ENCODE assay signal across 1 cellular context in the genomic region with DNA sequence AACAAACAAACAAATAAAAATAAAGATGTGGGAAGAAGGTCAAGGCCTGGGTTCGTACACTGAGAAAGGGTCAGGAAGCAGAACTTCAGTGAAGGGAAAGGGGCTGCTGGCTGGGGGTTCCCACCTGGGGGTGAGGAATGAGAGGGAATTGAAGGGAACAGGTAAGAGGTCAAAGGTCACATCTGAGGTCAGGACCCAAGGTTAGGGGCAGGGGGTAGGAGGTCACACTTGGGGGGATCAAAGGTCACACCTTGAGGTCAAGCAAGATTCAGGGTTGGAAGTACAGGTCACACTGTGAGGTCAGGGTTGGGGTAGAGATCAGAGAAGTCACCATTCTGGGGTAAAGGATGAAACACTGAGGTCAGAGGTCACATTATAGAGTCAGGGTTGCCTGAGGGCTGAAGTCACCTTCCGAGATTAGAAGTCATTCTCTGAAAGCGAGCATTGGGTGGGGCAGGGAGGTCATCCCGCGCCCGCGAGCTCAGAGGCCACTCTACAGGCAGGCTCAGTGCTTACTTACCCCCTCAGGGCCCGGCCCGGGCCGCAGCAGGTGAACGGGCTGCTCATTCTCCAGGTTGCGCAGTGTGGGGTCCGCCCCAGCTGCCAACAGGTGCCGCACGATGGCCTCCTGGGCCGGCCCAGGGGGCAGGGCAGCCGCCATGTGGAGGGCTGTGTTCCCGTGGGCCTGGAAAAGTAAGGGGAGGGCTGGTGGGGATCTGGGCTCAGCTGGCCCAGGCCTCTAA.
TF ChIP-seq lines count a peak whose summit lies in the region.

No MANE protein-coding gene starts in this region.

TF ChIP-seq in HCT116, 20 proteins besides CTCF, POLR2A, EP300 and RAD21:
- TF ChIP-seq FOSL1 (IDR thresholded peaks at IDR 0.05; ENCODE audit: low read depth) (no peak), CBX3 (IDR thresholded peaks at IDR 0.05; ENCODE audit: low read depth) (no peak), ELF1 (IDR thresholded peaks at IDR 0.05; ENCODE audit: borderline replicate concordance, low read depth) (no peak), JUND (IDR thresholded peaks at IDR 0.05) (no peak), ZFX (IDR thresholded peaks at IDR 0.05) (no peak), CEBPB (IDR thresholded peaks at IDR 0.05; ENCODE audit: low read depth) (no peak), ZNF274 (IDR thresholded peaks at IDR 0.05; ENCODE audit: low read depth, low read length) (no peak), EZH2 (IDR thresholded peaks at IDR 0.05) (no peak)
- TF ChIP-seq, protein P1, sequence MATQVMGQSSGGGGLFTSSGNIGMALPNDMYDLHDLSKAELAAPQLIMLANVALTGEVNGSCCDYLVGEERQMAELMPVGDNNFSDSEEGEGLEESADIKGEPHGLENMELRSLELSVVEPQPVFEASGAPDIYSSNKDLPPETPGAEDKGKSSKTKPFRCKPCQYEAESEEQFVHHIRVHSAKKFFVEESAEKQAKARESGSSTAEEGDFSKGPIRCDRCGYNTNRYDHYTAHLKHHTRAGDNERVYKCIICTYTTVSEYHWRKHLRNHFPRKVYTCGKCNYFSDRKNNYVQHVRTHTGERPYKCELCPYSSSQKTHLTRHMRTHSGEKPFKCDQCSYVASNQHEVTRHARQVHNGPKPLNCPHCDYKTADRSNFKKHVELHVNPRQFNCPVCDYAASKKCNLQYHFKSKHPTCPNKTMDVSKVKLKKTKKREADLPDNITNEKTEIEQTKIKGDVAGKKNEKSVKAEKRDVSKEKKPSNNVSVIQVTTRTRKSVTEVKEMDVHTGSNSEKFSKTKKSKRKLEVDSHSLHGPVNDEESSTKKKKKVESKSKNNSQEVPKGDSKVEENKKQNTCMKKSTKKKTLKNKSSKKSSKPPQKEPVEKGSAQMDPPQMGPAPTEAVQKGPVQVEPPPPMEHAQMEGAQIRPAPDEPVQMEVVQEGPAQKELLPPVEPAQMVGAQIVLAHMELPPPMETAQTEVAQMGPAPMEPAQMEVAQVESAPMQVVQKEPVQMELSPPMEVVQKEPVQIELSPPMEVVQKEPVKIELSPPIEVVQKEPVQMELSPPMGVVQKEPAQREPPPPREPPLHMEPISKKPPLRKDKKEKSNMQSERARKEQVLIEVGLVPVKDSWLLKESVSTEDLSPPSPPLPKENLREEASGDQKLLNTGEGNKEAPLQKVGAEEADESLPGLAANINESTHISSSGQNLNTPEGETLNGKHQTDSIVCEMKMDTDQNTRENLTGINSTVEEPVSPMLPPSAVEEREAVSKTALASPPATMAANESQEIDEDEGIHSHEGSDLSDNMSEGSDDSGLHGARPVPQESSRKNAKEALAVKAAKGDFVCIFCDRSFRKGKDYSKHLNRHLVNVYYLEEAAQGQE (IDR thresholded peaks at IDR 0.05; ENCODE audit: low read depth): no peak
- TF ChIP-seq, protein P2, sequence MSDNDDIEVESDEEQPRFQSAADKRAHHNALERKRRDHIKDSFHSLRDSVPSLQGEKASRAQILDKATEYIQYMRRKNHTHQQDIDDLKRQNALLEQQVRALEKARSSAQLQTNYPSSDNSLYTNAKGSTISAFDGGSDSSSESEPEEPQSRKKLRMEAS (IDR thresholded peaks at IDR 0.05): no peak
